1 cellular context compared by ENCODE assay signal in the genomic region with DNA sequence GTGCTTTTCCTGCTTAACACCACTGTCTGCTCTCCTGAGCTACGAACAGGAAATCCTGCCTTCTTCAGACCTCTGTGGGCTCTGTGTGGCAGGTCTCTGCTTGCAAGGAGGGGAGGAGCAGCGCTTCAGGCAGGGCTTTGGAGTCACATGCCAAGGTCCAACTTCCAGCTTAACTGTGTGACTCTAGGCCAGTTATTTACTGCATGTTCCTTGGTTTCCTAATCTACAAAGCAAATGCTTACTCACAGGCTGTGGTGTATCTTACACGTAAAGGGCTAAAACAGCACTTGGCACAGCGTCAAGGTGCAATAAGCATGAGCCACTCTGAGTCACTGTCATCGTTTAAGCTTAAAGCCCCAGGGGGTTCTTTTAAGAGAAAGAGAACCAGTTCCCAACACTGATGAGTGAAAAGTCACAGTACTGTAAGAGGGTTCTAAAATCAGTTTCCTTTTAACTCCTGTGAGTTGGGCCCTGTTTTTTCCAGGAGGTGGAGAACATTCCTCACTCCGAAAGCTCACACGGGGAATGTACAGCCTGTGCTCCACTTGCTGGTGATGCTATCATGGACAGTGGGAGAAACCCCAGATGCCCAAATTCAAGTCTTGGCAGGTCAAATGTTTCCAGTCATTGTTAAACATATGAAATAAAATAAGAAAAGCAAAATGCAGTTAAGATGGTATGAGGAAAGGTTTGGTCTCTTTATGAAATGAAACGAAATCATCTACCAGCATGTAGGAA.
TF ChIP-seq lines count a peak whose summit lies in the region.

No MANE protein-coding gene starts in this region.

TF ChIP-seq in HepG2, 621 proteins besides CTCF, POLR2A, EP300 and RAD21 (continued from another document and continues in another):
- TF ChIP-seq, protein P1, sequence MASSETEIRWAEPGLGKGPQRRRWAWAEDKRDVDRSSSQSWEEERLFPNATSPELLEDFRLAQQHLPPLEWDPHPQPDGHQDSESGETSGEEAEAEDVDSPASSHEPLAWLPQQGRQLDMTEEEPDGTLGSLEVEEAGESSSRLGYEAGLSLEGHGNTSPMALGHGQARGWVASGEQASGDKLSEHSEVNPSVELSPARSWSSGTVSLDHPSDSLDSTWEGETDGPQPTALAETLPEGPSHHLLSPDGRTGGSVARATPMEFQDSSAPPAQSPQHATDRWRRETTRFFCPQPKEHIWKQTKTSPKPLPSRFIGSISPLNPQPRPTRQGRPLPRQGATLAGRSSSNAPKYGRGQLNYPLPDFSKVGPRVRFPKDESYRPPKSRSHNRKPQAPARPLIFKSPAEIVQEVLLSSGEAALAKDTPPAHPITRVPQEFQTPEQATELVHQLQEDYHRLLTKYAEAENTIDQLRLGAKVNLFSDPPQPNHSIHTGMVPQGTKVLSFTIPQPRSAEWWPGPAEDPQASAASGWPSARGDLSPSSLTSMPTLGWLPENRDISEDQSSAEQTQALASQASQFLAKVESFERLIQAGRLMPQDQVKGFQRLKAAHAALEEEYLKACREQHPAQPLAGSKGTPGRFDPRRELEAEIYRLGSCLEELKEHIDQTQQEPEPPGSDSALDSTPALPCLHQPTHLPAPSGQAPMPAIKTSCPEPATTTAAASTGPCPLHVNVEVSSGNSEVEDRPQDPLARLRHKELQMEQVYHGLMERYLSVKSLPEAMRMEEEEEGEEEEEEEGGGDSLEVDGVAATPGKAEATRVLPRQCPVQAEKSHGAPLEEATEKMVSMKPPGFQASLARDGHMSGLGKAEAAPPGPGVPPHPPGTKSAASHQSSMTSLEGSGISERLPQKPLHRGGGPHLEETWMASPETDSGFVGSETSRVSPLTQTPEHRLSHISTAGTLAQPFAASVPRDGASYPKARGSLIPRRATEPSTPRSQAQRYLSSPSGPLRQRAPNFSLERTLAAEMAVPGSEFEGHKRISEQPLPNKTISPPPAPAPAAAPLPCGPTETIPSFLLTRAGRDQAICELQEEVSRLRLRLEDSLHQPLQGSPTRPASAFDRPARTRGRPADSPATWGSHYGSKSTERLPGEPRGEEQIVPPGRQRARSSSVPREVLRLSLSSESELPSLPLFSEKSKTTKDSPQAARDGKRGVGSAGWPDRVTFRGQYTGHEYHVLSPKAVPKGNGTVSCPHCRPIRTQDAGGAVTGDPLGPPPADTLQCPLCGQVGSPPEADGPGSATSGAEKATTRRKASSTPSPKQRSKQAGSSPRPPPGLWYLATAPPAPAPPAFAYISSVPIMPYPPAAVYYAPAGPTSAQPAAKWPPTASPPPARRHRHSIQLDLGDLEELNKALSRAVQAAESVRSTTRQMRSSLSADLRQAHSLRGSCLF (CRISPR knock-in tag; IDR thresholded peaks at IDR 0.05; ENCODE audit: borderline replicate concordance) = no peak
- TF ChIP-seq YY1 (IDR thresholded peaks at IDR 0.05; ENCODE audit: insufficient read depth, insufficient replicate concordance, low read depth, low read length) = peak; percentile 45
- peak; percentile 95 for TF ChIP-seq ZNF780A (CRISPR knock-in tag; IDR thresholded peaks at IDR 0.05)
- no peak for TF ChIP-seq ZNF720 (CRISPR knock-in tag; IDR thresholded peaks at IDR 0.05)
- TF ChIP-seq NCOA5 (CRISPR knock-in tag; IDR thresholded peaks at IDR 0.05) = no peak
- TF ChIP-seq ZNF12 (CRISPR knock-in tag; IDR thresholded peaks at IDR 0.05) = peak; percentile 72
- no peak; the same call in 1 of the 2 replicates for TF ChIP-seq ZNF460 (CRISPR knock-in tag; IDR thresholded peaks at IDR 0.05; ENCODE audit: borderline replicate concordance)
- TF ChIP-seq PCBP2 (optimal IDR thresholded peaks at IDR 0.05; ENCODE audit: low read depth, low read length, poor library complexity, severe bottlenecking) = no peak
- TF ChIP-seq NFE2L1 (CRISPR knock-in tag; IDR thresholded peaks at IDR 0.05; ENCODE audit: borderline replicate concordance) = no peak
- TF ChIP-seq, protein P2, sequence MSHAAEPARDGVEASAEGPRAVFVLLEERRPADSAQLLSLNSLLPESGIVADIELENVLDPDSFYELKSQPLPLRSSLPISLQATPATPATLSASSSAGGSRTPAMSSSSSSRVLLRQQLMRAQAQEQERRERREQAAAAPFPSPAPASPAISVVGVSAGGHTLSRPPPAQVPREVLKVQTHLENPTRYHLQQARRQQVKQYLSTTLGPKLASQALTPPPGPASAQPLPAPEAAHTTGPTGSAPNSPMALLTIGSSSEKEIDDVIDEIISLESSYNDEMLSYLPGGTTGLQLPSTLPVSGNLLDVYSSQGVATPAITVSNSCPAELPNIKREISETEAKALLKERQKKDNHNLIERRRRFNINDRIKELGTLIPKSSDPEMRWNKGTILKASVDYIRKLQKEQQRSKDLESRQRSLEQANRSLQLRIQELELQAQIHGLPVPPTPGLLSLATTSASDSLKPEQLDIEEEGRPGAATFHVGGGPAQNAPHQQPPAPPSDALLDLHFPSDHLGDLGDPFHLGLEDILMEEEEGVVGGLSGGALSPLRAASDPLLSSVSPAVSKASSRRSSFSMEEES (CRISPR knock-in tag; IDR thresholded peaks at IDR 0.05) = peak; percentile 98
- no peak for TF ChIP-seq NONO (IDR thresholded peaks at IDR 0.05)
- TF ChIP-seq NONO (CRISPR knock-in tag; conservative IDR thresholded peaks at IDR 0.05) = peak; percentile 81
- TF ChIP-seq WIZ (CRISPR knock-in tag; IDR thresholded peaks at IDR 0.05) = no peak
- no peak for TF ChIP-seq MZF1 (CRISPR knock-in tag; IDR thresholded peaks at IDR 0.05; ENCODE audit: borderline replicate concordance)
- no peak for TF ChIP-seq ZNF567 (CRISPR knock-in tag; IDR thresholded peaks at IDR 0.05; ENCODE audit: borderline replicate concordance)
- TF ChIP-seq ZNF775 (CRISPR knock-in tag; IDR thresholded peaks at IDR 0.05; ENCODE audit: borderline replicate concordance) = no peak; the same call in 1 of the 2 replicates
- TF ChIP-seq HDAC1 (CRISPR knock-in tag; IDR thresholded peaks at IDR 0.05) = peak; percentile 90
- TF ChIP-seq, protein P3, sequence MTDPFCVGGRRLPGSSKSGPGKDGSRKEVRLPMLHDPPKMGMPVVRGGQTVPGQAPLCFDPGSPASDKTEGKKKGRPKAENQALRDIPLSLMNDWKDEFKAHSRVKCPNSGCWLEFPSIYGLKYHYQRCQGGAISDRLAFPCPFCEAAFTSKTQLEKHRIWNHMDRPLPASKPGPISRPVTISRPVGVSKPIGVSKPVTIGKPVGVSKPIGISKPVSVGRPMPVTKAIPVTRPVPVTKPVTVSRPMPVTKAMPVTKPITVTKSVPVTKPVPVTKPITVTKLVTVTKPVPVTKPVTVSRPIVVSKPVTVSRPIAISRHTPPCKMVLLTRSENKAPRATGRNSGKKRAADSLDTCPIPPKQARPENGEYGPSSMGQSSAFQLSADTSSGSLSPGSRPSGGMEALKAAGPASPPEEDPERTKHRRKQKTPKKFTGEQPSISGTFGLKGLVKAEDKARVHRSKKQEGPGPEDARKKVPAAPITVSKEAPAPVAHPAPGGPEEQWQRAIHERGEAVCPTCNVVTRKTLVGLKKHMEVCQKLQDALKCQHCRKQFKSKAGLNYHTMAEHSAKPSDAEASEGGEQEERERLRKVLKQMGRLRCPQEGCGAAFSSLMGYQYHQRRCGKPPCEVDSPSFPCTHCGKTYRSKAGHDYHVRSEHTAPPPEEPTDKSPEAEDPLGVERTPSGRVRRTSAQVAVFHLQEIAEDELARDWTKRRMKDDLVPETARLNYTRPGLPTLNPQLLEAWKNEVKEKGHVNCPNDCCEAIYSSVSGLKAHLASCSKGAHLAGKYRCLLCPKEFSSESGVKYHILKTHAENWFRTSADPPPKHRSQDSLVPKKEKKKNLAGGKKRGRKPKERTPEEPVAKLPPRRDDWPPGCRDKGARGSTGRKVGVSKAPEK (CRISPR knock-in tag; IDR thresholded peaks at IDR 0.05; ENCODE audit: borderline replicate concordance) = peak; percentile 100
- TF ChIP-seq, protein P4, sequence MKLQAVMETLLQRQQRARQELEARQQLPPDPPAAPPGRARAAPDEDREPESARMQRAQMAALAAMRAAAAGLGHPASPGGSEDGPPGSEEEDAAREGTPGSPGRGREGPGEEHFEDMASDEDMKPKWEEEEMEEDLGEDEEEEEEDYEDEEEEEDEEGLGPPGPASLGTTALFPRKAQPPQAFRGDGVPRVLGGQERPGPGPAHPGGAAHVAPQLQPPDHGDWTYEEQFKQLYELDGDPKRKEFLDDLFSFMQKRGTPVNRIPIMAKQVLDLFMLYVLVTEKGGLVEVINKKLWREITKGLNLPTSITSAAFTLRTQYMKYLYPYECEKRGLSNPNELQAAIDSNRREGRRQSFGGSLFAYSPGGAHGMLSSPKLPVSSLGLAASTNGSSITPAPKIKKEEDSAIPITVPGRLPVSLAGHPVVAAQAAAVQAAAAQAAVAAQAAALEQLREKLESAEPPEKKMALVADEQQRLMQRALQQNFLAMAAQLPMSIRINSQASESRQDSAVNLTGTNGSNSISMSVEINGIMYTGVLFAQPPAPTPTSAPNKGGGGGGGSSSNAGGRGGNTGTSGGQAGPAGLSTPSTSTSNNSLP (IDR thresholded peaks at IDR 0.05; ENCODE audit: low read depth, low read length) = peak; percentile 79
- peak; percentile 97 for TF ChIP-seq MIER3 (CRISPR knock-in tag; IDR thresholded peaks at IDR 0.05; ENCODE audit: borderline replicate concordance)
- peak; percentile 98 for TF ChIP-seq CBX5 (CRISPR knock-in tag; IDR thresholded peaks at IDR 0.05; ENCODE audit: borderline replicate concordance)
- peak; percentile 89 for TF ChIP-seq TCF7 (IDR thresholded peaks at IDR 0.05; ENCODE audit: low read depth)
- peak; percentile 98 for TF ChIP-seq HNF4A (CRISPR knock-in tag; IDR thresholded peaks at IDR 0.05)
- no peak for TF ChIP-seq ZSCAN31 (CRISPR knock-in tag; IDR thresholded peaks at IDR 0.05; ENCODE audit: low read depth)
- TF ChIP-seq ZSCAN25 (CRISPR knock-in tag; IDR thresholded peaks at IDR 0.05) = peak; percentile 82
- TF ChIP-seq, protein P5, sequence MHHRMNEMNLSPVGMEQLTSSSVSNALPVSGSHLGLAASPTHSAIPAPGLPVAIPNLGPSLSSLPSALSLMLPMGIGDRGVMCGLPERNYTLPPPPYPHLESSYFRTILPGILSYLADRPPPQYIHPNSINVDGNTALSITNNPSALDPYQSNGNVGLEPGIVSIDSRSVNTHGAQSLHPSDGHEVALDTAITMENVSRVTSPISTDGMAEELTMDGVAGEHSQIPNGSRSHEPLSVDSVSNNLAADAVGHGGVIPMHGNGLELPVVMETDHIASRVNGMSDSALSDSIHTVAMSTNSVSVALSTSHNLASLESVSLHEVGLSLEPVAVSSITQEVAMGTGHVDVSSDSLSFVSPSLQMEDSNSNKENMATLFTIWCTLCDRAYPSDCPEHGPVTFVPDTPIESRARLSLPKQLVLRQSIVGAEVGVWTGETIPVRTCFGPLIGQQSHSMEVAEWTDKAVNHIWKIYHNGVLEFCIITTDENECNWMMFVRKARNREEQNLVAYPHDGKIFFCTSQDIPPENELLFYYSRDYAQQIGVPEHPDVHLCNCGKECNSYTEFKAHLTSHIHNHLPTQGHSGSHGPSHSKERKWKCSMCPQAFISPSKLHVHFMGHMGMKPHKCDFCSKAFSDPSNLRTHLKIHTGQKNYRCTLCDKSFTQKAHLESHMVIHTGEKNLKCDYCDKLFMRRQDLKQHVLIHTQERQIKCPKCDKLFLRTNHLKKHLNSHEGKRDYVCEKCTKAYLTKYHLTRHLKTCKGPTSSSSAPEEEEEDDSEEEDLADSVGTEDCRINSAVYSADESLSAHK (CRISPR knock-in tag; IDR thresholded peaks at IDR 0.05; ENCODE audit: borderline replicate concordance) = no peak
- TF ChIP-seq SRSF9 (IDR thresholded peaks at IDR 0.05; ENCODE audit: borderline replicate concordance, insufficient read depth, low read depth, low read length, poor library complexity, severe bottlenecking) = no peak
- TF ChIP-seq, protein P6, sequence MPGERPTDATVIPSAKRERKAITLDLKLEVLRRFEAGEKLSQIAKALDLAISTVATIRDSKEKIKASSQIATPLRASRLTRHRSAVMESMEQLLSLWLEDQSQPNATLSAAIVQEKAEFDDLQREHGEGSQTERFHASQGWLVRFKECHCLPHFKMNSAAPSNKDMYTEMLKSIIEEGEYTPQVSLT (CRISPR knock-in tag; IDR thresholded peaks at IDR 0.05; ENCODE audit: borderline replicate concordance, low read depth) = no peak
- no peak for TF ChIP-seq CBX2 (IDR thresholded peaks at IDR 0.05; ENCODE audit: low read depth, low read length)
- TF ChIP-seq CBX2 (CRISPR knock-in tag; IDR thresholded peaks at IDR 0.05; ENCODE audit: low read depth) = no peak
- TF ChIP-seq, protein P7, sequence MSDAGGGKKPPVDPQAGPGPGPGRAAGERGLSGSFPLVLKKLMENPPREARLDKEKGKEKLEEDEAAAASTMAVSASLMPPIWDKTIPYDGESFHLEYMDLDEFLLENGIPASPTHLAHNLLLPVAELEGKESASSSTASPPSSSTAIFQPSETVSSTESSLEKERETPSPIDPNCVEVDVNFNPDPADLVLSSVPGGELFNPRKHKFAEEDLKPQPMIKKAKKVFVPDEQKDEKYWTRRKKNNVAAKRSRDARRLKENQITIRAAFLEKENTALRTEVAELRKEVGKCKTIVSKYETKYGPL (CRISPR knock-in tag; IDR thresholded peaks at IDR 0.05) = no peak
- peak; percentile 86 for TF ChIP-seq ZNF644 (CRISPR knock-in tag; IDR thresholded peaks at IDR 0.05; ENCODE audit: low read depth)
- TF ChIP-seq ZNF225 (CRISPR knock-in tag; IDR thresholded peaks at IDR 0.05) = no peak
- no peak for TF ChIP-seq ZMYM2 (CRISPR knock-in tag; IDR thresholded peaks at IDR 0.05)
- no peak for TF ChIP-seq RAD51 (IDR thresholded peaks at IDR 0.05; ENCODE audit: borderline replicate concordance)
- peak; percentile 81 for TF ChIP-seq MAFF (IDR thresholded peaks at IDR 0.05; ENCODE audit: low read depth, low read length)
- no peak for TF ChIP-seq SETDB1 (CRISPR knock-in tag; IDR thresholded peaks at IDR 0.05; ENCODE audit: borderline replicate concordance)
- TF ChIP-seq PAX8 (CRISPR knock-in tag; IDR thresholded peaks at IDR 0.05; ENCODE audit: borderline replicate concordance) = no peak
- TF ChIP-seq ZZZ3 (CRISPR knock-in tag; IDR thresholded peaks at IDR 0.05; ENCODE audit: borderline replicate concordance) = 0 out of 2 replicates have a peak, but pooled peaks have one; percentile 13
- TF ChIP-seq, protein P8, sequence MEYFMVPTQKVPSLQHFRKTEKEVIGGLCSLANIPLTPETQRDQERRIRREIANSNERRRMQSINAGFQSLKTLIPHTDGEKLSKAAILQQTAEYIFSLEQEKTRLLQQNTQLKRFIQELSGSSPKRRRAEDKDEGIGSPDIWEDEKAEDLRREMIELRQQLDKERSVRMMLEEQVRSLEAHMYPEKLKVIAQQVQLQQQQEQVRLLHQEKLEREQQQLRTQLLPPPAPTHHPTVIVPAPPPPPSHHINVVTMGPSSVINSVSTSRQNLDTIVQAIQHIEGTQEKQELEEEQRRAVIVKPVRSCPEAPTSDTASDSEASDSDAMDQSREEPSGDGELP (IDR thresholded peaks at IDR 0.05; ENCODE audit: borderline replicate concordance, low read depth) = peak; percentile 63; the same call in 1 of the 2 replicates
- TF ChIP-seq STAG1 (CRISPR knock-in tag; IDR thresholded peaks at IDR 0.05) = no peak; the same call in none of the 2 replicates
- no peak for TF ChIP-seq ZNF550 (CRISPR knock-in tag; IDR thresholded peaks at IDR 0.05; ENCODE audit: borderline replicate concordance)
- TF ChIP-seq ZNF441 (CRISPR knock-in tag; IDR thresholded peaks at IDR 0.05; ENCODE audit: borderline replicate concordance) = no peak
